9 cellular contexts compared by ENCODE assay signal in the genomic region with DNA sequence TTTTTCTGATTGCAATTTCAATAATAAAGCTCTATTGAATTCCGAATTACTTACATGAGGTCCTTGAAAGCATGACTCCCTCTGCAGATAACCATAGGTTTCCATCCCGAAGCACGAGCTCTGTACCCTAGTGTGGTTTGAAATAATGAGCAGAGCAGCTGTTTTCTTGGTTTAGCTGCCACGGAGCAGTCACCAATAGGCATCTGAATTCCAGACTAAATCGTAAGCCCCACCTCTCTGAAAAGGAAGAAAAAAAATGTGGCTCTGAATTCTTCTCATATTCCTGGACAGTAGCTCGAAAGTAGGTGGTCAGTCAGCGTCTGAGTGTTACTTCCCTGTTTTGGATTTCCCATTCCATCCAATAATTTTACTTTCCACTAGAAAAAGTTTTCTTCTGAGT. TPM values are rescaled to one million over a fixed set of nuclear protein-coding genes. Genes with fewer than 3 reads are reported as not detected.
A peak's percentile ranks its signal among the peaks of the same experiment; 100 is the strongest.
DNase-seq lines count a peak whose midpoint lies in the region; ATAC-seq, FAIRE-seq and TF ChIP-seq lines count a peak whose summit lies in the region.
"Had no signal": no experiment of that assay in that cellular context is flagged by ENCODE, and none has a peak within 500 bp of the region (broad histone marks: within the 10 kb centered on the region; RNA-seq: fewer than 3 reads in every experiment).

No MANE protein-coding gene starts in this region.

- POLR2A ChIA-PET in A549 (lab: Yijun Ruan, JAX), result interaction anchor here (2.0 kb wide), 1 partner anchor 18 kb away, joined by 9 read pairs; the partner anchor contains the start of gene GNE

- H3K27me3 ChIP-seq in testis, result no peaks in the 10 kb centered on the region

- no peak for TF ChIP-seq CTCF in A549 (IDR thresholded peaks at IDR 0.05)
- no peak for TF ChIP-seq CTCF in cardiac fibroblast (IDR thresholded peaks at IDR 0.05; ENCODE audit: low read depth, low read length)
- TF ChIP-seq CTCF in testis (IDR thresholded peaks at IDR 0.05), result no peak
- no peak for TF ChIP-seq CTCF in D721Med (IDR thresholded peaks at IDR 0.05; ENCODE audit: insufficient read depth, missing control alignments)

- FAIRE-seq in A549 (lab: Jason Lieb, UNC), result peak; percentile 13
- no peak for FAIRE-seq in D721Med (lab: Jason Lieb, UNC)

- WGBS in A549 (ENCODE audit: missing lambda C conversion rate), result 52% methylated on average over 7 of the region's 7 CpGs
- 27 to 33% methylated on average over 7 of the region's 7 CpGs for WGBS in testis, 2 donors

- H3K36me3 ChIP-seq in testis (ENCODE audit: low read depth, missing control alignments), result no peaks in the 10 kb centered on the region

- DNase-seq in A549 (ENCODE audit: low read depth in 1 of 2, low spot score in 1 of 2) (peak; percentile 21 to 28), HT1080 (ENCODE audit: low read depth) (peak; percentile 81), cardiac fibroblast (ENCODE audit: low read depth in 2 of 2) (peak; percentile 81 to 84), left lobe of liver (ENCODE audit: low spot score) (no peak), testis (no peak), D721Med (ENCODE audit: insufficient read length, low spot score) (no peak), activated gamma-delta T cell treated with Interleukin-2 at 50 U/mL for 16 hours (no peak)
- DNase-seq: stimulated activated naive CD8-positive, alpha-beta T cell treated with anti-CD3 and anti-CD28 coated beads, Interleukin-15, Interleukin-2, amounts not matched to agents 100 U/mL and 50 U/mL, for 24 hours had no signal

- TF ChIP-seq EP300 in A549 (IDR thresholded peaks at IDR 0.05), result no peak

- TF ChIP-seq POLR2A in A549 (IDR thresholded peaks at IDR 0.05; ENCODE audit: low read length) (no peak), testis (IDR thresholded peaks at IDR 0.05) (no peak)

- intact Hi-C loops in testis (cut with DNase I; ENCODE audit: low total_unique reads), result no loop called here

- H3K4me3 ChIP-seq in A549, result no peak overlapping the region
- H3K4me3 ChIP-seq in cardiac fibroblast (replicated peaks in 1 of 2; ENCODE audit: low read depth in 2 of 2, low read length in 2 of 2), result peak overlapping the region in 1 of 2 donors; percentile 27
- H3K4me3 ChIP-seq in testis, result no peak overlapping the region

- peak overlapping the region; percentile 30 for H3K4me2 ChIP-seq in A549

- CTCF ChIA-PET in A549 (lab: Yijun Ruan, JAX), result interaction anchor here (1.0 to 2.0 kb wide), 5 partner anchors 17 to 52 kb away, joined by 3 to 8 read pairs (median 3); no protein-coding TSS in a partner anchor

- no peak overlapping the region; a peak in 1 of 6 replicates for H3K27ac ChIP-seq in A549
- H3K27ac ChIP-seq in testis, result no peak overlapping the region

- H3K9me3 ChIP-seq in A549 (no peaks in the 10 kb centered on the region), testis (no peaks in the 10 kb centered on the region)

- TF ChIP-seq RAD21 in A549 (conservative IDR thresholded peaks at IDR 0.05 in 1 of 2, IDR thresholded peaks at IDR 0.05 in 1 of 2), result no peak

- ATAC-seq in A549 (peak in 1 of 2 experiments; percentile 76; a peak in 3 of 6 replicates), left lobe of liver (peak; percentile 79), HG03354 (IDR thresholded peaks at IDR 0.05; ENCODE audit: poor library complexity, severe bottlenecking, unreplicated experiment) (no peak)
- ATAC-seq: stimulated activated naive CD8-positive, alpha-beta T cell treated with anti-CD3 and anti-CD28 coated beads, Interleukin-15, Interleukin-2, amounts not matched to agents 100 U/mL and 50 U/mL, for 24 hours had no signal

- H3K4me1 ChIP-seq in A549 (0 out of 3 replicates have a peak, but pooled peaks cover 5% of the 10 kb centered on the region), testis (no peaks in the 10 kb centered on the region)

TF ChIP-seq in A549, 52 proteins besides CTCF, POLR2A, EP300 and RAD21:
- TF ChIP-seq SREBF2 (IDR thresholded peaks at IDR 0.05) (no peak), RFX5 (IDR thresholded peaks at IDR 0.05) (no peak), CHD4 (IDR thresholded peaks at IDR 0.05; ENCODE audit: borderline replicate concordance) (no peak), JUN (IDR thresholded peaks at IDR 0.05) (no peak), NFE2L2 (conservative IDR thresholded peaks at IDR 0.05; ENCODE audit: low read length) (no peak), RNF2 (IDR thresholded peaks at IDR 0.05; ENCODE audit: borderline replicate concordance, low read depth) (no peak)
- TF ChIP-seq, protein P1, sequence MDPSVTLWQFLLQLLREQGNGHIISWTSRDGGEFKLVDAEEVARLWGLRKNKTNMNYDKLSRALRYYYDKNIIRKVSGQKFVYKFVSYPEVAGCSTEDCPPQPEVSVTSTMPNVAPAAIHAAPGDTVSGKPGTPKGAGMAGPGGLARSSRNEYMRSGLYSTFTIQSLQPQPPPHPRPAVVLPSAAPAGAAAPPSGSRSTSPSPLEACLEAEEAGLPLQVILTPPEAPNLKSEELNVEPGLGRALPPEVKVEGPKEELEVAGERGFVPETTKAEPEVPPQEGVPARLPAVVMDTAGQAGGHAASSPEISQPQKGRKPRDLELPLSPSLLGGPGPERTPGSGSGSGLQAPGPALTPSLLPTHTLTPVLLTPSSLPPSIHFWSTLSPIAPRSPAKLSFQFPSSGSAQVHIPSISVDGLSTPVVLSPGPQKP (IDR thresholded peaks at IDR 0.05; ENCODE audit: low read depth, low read length), result no peak
TF ChIP-seq in A549: peak in this region for 0.

RNA-seq across cellular contexts. Expression of gene GNE, which starts 18.6 kb away (rescaled TPM):
- polyA plus RNA-seq in A549 (2011; rRNA removed) (32.9 and 39.5 TPM in 2 replicates), A549 (2017; fragmentation: RNase III; extraction: RNeasy Plus Mini Kit Qiagen cat#74134 plus additional on column Dnase treatment) (19.2 to 24.1 TPM (median 23.0 TPM) in 3 replicates), testis (ENCODE audit: insufficient read depth, low read depth, low replicate concordance) (13.2 TPM)
- polyA plus RNA-seq in A549 (2012; cell fraction: cytosol; rRNA removed), result 12.7 and 15.5 TPM in 2 replicates
- 10.2 and 13.9 TPM in 2 replicates for polyA plus RNA-seq in A549 (2012; cell fraction: nucleus; rRNA removed)
- polyA minus RNA-seq in A549 (2011; rRNA and poly(A)+ RNA removed), result 51.2 and 60.2 TPM in 2 replicates
- 14.5 and 19.5 TPM in 2 replicates for total RNA-seq in HT1080 (2014; rRNA removed; shearing (Covaris generic))
- 12.2 and 16.0 TPM in 2 replicates for polyA plus RNA-seq in HT1080 (2015; cell fraction: cytosol; rRNA removed)
- 16.2 and 17.6 TPM in 2 replicates for polyA plus RNA-seq in HT1080 (2015; cell fraction: nucleus; rRNA removed)
- total RNA-seq in left lobe of liver (94.4 TPM), testis (10 to 100 TPM; 22.7 to 26.6 TPM)

Comparison
In these comparisons a context has a peak if more than half of its experiments do, and no peak if none do; other contexts are left out.
1. DNase-seq: peak in A549 (2 of 2), HT1080 (single experiment) and cardiac fibroblast (2 of 2); none in left lobe of liver (single experiment), testis (single experiment), D721Med (single experiment) and activated gamma-delta T cell treated with Interleukin-2 at 50 U/mL for 16 hours (single experiment).